Comparison of ENCODE assay signal across 19 cellular contexts in the genomic region with DNA sequence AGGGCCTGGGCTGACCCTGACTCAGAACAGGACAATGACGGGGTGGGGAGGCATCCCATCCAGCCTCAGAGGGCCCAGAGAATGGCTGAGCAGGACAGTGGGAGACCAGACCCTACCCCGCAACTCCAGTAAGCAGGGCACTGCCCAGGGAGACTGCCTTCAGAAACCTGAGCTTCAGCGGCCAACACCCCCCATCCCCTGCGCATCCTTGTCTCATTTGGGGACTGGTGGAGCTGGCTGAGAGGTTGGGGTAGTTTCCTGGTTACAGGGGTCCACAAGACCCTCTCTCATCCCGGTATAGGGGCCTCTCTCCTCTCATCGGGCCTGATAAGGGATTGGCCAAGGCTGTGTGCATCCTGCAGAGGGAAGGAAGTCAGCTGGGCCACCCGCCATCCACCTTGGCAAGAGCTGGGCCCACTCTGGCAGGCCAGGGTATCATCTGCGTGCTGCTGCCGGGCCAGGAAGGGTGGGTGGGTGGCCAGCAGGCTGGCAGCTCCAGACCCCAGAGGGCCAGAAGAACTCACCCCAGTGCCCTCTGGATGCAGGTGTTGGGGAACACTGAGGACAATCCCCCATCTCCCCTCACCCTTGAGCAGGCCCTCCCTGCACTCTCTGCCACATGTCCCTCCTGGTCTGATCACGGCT.
"Had no signal": no experiment of that assay in that cellular context is flagged by ENCODE, and none has a peak within 500 bp of the region (broad histone marks: within the 10 kb centered on the region; RNA-seq: fewer than 3 reads in every experiment).

No MANE protein-coding gene starts in this region.

- H3K27ac ChIP-seq: epithelial cell of prostate, prostate gland, right atrium auricular region, testis had no signal

- H3K4me1 Mint-ChIP-seq: activated B cell treated with CpG ODN at 0.5 μM for 24 hours; activated naive CD8-positive, alpha-beta T cell treated with anti-CD3 and anti-CD28 coated beads, Interleukin-2, amount 50 U/mL, for 24 hours; endodermal cell; stimulated activated naive CD8-positive, alpha-beta T cell treated with anti-CD3 and anti-CD28 coated beads, Interleukin-15, amount 100 ng/mL, for 72 hours; T-cell had no signal

- H3K9me3 ChIP-seq: prostate gland, right atrium auricular region, testis had no signal

- FAIRE-seq: bronchial epithelial cell had no signal

- ATAC-seq: activated naive CD8-positive, alpha-beta T cell treated with anti-CD3 and anti-CD28 coated beads, Interleukin-2, amount 50 U/mL, for 24 hours; left lobe of liver; stimulated activated naive CD8-positive, alpha-beta T cell treated with anti-CD3 and anti-CD28 coated beads, Interleukin-15, amount 100 ng/mL, for 72 hours; T-cell had no signal

- H3K27me3 ChIP-seq: right atrium auricular region, testis had no signal

- DNase-seq: activated B cell treated with CpG ODN at 0.5 μM for 24 hours; activated CD4-positive, alpha-beta memory T cell treated with anti-CD3 and anti-CD28 coated beads for 36 hours; activated CD4-positive, alpha-beta T cell treated with anti-CD3 and anti-CD28 coated beads for 4 hours; activated naive CD4-positive, alpha-beta T cell treated with anti-CD3 and anti-CD28 coated beads for 36 hours; activated naive CD8-positive, alpha-beta T cell treated with anti-CD3 and anti-CD28 coated beads, Interleukin-2, amount 50 U/mL, for 24 hours; activated T-cell treated with anti-CD3 and anti-CD28 coated beads, Interleukin-2, amount 50 U/mL, for 1 hour; foreskin melanocyte; stimulated activated CD4-positive, alpha-beta T cell treated with anti-CD3 and anti-CD28 coated beads, Interleukin-2, amount 100 ng/mL, for 48 hours; stimulated activated naive CD8-positive, alpha-beta T cell treated with anti-CD3 and anti-CD28 coated beads, Interleukin-15, amount 100 ng/mL, for 72 hours; T-cell had no signal

- H3K9me3 Mint-ChIP-seq: activated B cell treated with CpG ODN at 0.5 μM for 24 hours; activated CD4-positive, alpha-beta memory T cell treated with anti-CD3 and anti-CD28 coated beads for 36 hours; activated naive CD4-positive, alpha-beta T cell treated with anti-CD3 and anti-CD28 coated beads for 36 hours; activated naive CD8-positive, alpha-beta T cell treated with anti-CD3 and anti-CD28 coated beads, Interleukin-2, amount 50 U/mL, for 24 hours; endodermal cell; neural crest cell; stimulated activated naive CD8-positive, alpha-beta T cell treated with anti-CD3 and anti-CD28 coated beads, Interleukin-15, amount 100 ng/mL, for 72 hours; T-cell; type B pancreatic cell had no signal

- H3K4me3 Mint-ChIP-seq: activated B cell treated with CpG ODN at 0.5 μM for 24 hours; activated CD4-positive, alpha-beta memory T cell treated with anti-CD3 and anti-CD28 coated beads for 36 hours; activated naive CD4-positive, alpha-beta T cell treated with anti-CD3 and anti-CD28 coated beads for 36 hours; activated naive CD8-positive, alpha-beta T cell treated with anti-CD3 and anti-CD28 coated beads, Interleukin-2, amount 50 U/mL, for 24 hours; endodermal cell; stimulated activated naive CD8-positive, alpha-beta T cell treated with anti-CD3 and anti-CD28 coated beads, Interleukin-15, amount 100 ng/mL, for 72 hours; T-cell had no signal

- H3K27me3 Mint-ChIP-seq: activated B cell treated with CpG ODN at 0.5 μM for 24 hours; activated CD4-positive, alpha-beta memory T cell treated with anti-CD3 and anti-CD28 coated beads for 36 hours; activated naive CD8-positive, alpha-beta T cell treated with anti-CD3 and anti-CD28 coated beads, Interleukin-2, amount 50 U/mL, for 24 hours; stimulated activated naive CD8-positive, alpha-beta T cell treated with anti-CD3 and anti-CD28 coated beads, Interleukin-15, amount 100 ng/mL, for 72 hours; T-cell; type B pancreatic cell had no signal

- H3K36me3 ChIP-seq: prostate gland, right atrium auricular region had no signal

- H3K36me3 Mint-ChIP-seq: activated CD4-positive, alpha-beta memory T cell treated with anti-CD3 and anti-CD28 coated beads for 36 hours; type B pancreatic cell had no signal

- H3K27ac Mint-ChIP-seq: activated B cell treated with CpG ODN at 0.5 μM for 24 hours; activated CD4-positive, alpha-beta memory T cell treated with anti-CD3 and anti-CD28 coated beads for 36 hours; activated naive CD4-positive, alpha-beta T cell treated with anti-CD3 and anti-CD28 coated beads for 36 hours; activated naive CD8-positive, alpha-beta T cell treated with anti-CD3 and anti-CD28 coated beads, Interleukin-2, amount 50 U/mL, for 24 hours; stimulated activated naive CD8-positive, alpha-beta T cell treated with anti-CD3 and anti-CD28 coated beads, Interleukin-15, amount 100 ng/mL, for 72 hours; T-cell had no signal

- H3K4me3 ChIP-seq: prostate gland, right atrium auricular region, testis had no signal

- H3K4me1 ChIP-seq: prostate gland, testis had no signal
